Comparison of ENCODE assay signal across 10 cellular contexts in the genomic region with DNA sequence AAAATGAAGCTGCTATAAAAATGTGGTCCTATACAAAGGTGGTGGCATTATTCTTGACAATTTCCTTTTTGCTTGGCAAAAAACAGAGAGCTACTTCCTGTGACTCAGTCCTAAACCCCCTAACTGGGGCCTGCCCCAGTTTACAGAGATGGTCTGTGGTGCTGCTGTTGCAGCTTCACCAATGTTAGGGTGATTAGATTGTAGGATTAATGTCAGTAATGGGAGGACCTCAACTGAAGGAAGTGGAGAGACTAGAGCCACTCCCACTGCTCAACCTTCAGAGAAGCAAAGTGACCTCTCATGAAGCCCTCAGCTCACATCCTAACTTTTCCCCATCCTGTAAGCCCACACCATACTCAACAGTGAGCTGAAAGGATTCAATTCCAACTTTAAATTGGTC. TPM values are rescaled to one million over a fixed set of nuclear protein-coding genes. Genes with fewer than 3 reads are reported as not detected.
DNase-seq lines count a peak whose midpoint lies in the region; ATAC-seq and TF ChIP-seq lines count a peak whose summit lies in the region.
"Had no signal": no experiment of that assay in that cellular context is flagged by ENCODE, and none has a peak within 500 bp of the region (broad histone marks: within the 10 kb centered on the region; RNA-seq: fewer than 3 reads in every experiment).

No MANE protein-coding gene starts in this region.

- H2BK12ac ChIP-seq in H9 (ENCODE audit: insufficient read length, low read depth, low read length) = no peak overlapping the region

- H3K27me3 Mint-ChIP-seq in H9 (ENCODE audit: low read depth) = peaks cover 5% of the 10 kb centered on the region
- no peaks in the 10 kb centered on the region for H3K27me3 Mint-ChIP-seq in central memory CD8-positive, alpha-beta T cell

- no peak overlapping the region for H2BK20ac ChIP-seq in H9 (ENCODE audit: low read depth, low read length, poor library complexity, severe bottlenecking)

- H4K91ac ChIP-seq in H9 (ENCODE audit: insufficient read length, low read depth, low read length) = no peak overlapping the region

- ATAC-seq in central memory CD8-positive, alpha-beta T cell (replicated peaks; ENCODE audit: extremely low read depth, poor library complexity, severe bottlenecking) = peak; percentile 8
- ATAC-seq in sciatic nerve (no peak), GM18519 (IDR thresholded peaks at IDR 0.05; ENCODE audit: low FRiP score, unreplicated experiment) (no peak)

- H4K20me1 ChIP-seq in H9 (ENCODE audit: control insufficient read depth, insufficient read depth, insufficient read length) = no peaks in the 10 kb centered on the region

- no peak overlapping the region for H3K4me2 ChIP-seq in H9 (ENCODE audit: insufficient read depth, insufficient read length, low read length)

- peaks cover 5% of the 10 kb centered on the region; the same call in 1 of the 2 replicates for H3K4me1 ChIP-seq in H9 (ENCODE audit: insufficient read depth, low read length)

- H3K79me2 ChIP-seq in H9 (ENCODE audit: insufficient read depth, low read length) = no peaks in the 10 kb centered on the region

- H3K27me3 ChIP-seq in H9 (ENCODE audit: insufficient read depth, low read length) = no peaks in the 10 kb centered on the region; the same call in 1 of the 2 replicates

- H3K18ac ChIP-seq in H9 (ENCODE audit: insufficient read length, low read depth, low read length) = no peak overlapping the region

- TF ChIP-seq CTCF in H9 (conservative IDR thresholded peaks at IDR 0.05) = no peak

- peaks cover 32 to 41% of the 10 kb centered on the region in 2 experiments for H3K4me1 Mint-ChIP-seq in H9
- H3K4me1 Mint-ChIP-seq in central memory CD8-positive, alpha-beta T cell = peaks cover 52% of the 10 kb centered on the region

- no peaks in the 10 kb centered on the region for H3K79me1 ChIP-seq in H9 (ENCODE audit: insufficient read depth, low read depth, low read length, poor library complexity, severe bottlenecking)

- H3K14ac ChIP-seq in H9 (ENCODE audit: insufficient read depth, low read length) = no peak overlapping the region

- no peak overlapping the region for H2BK120ac ChIP-seq in H9 (ENCODE audit: low read depth, low read length, poor library complexity, severe bottlenecking)

- H2AK5ac ChIP-seq in H9 (ENCODE audit: insufficient read length, low read length) = no peak overlapping the region

- no peak overlapping the region for H2BK5ac ChIP-seq in H9 (ENCODE audit: insufficient read length, low read length)

- H2AFZ ChIP-seq in H9 (ENCODE audit: low read length) = no peak overlapping the region

- intact Hi-C loops in sciatic nerve (cut with DNase I) = loop anchor here (5.0 kb wide), 1 partner anchor 35 kb away; the partner anchor contains the start of gene S100A2
- intact Hi-C loops in head of caudate nucleus (cut with DNase I) = no loop called here

- H3K23ac ChIP-seq in H9 (ENCODE audit: insufficient read length, low read depth, low read length) = no peak overlapping the region

- no peaks in the 10 kb centered on the region for H3K23me2 ChIP-seq in H9 (ENCODE audit: insufficient read length, low read depth, low read length, poor library complexity, severe bottlenecking)

- H4K5ac ChIP-seq in H9 (ENCODE audit: insufficient read length, low read depth, low read length) = no peak overlapping the region

- H3K9ac ChIP-seq in H9 (ENCODE audit: extremely low read depth, insufficient read length, low read length) = no peak overlapping the region

- no peak overlapping the region for H3K27ac Mint-ChIP-seq in H9
- H3K27ac Mint-ChIP-seq in central memory CD8-positive, alpha-beta T cell (ENCODE audit: low read depth) = peak overlapping the region; percentile 93

- H3K9me3 ChIP-seq in H9 (ENCODE audit: control insufficient read depth, low read depth, low read length) = no peaks in the 10 kb centered on the region

- H3K27ac ChIP-seq in H9 (ENCODE audit: insufficient read length, low read depth, low read length) = no peak overlapping the region
- H3K27ac ChIP-seq: HL-60 had no signal

- no peak overlapping the region for H4K8ac ChIP-seq in H9 (replicated peaks; ENCODE audit: insufficient read length, low read depth, low read length)

- no peaks in the 10 kb centered on the region for H3K36me3 Mint-ChIP-seq in H9 (ENCODE audit: insufficient read depth in 1 of 3, low read depth in 3 of 3)
- H3K36me3 Mint-ChIP-seq in central memory CD8-positive, alpha-beta T cell (ENCODE audit: insufficient read depth) = peaks cover 18% of the 10 kb centered on the region

- peak overlapping the region; percentile 60 to 72; a peak in 4 of 5 replicates for H3K4me3 Mint-ChIP-seq in H9
- peak overlapping the region; percentile 91 for H3K4me3 Mint-ChIP-seq in central memory CD8-positive, alpha-beta T cell

- no peak overlapping the region for H3T11ph ChIP-seq in H9 (ENCODE audit: low read length)

- H2BK15ac ChIP-seq in H9 (ENCODE audit: low read depth, low read length) = no peak overlapping the region

- no peak overlapping the region for H3K56ac ChIP-seq in H9 (ENCODE audit: insufficient read length, low read depth, low read length)

- H3K9me3 Mint-ChIP-seq in H9 = no peaks in the 10 kb centered on the region
- H3K9me3 Mint-ChIP-seq in central memory CD8-positive, alpha-beta T cell = no peaks in the 10 kb centered on the region

- DNase-seq in H9 = no peak
- peak; percentile 61 for DNase-seq in RPMI8226
- no peak for DNase-seq in central memory CD8-positive, alpha-beta T cell (ENCODE audit: low spot score in 2 of 2)
- DNase-seq in sciatic nerve (ENCODE audit: low spot score) = peak; percentile 9
- no peak for DNase-seq in NCI-H510A treated with DMSO at 0.1 percent for 48 hours (lab: John Stamatoyannopoulos, UW)
- DNase-seq in effector CD8-positive, alpha-beta T cell (lab: John Stamatoyannopoulos, UW) = no peak
- no peak for DNase-seq in head of caudate nucleus

- H3K4ac ChIP-seq in H9 (ENCODE audit: low read depth, low read length) = no peak overlapping the region

RNA-seq across cellular contexts. Expression of gene S100A6, which starts 3.6 kb away (rescaled TPM):
- total RNA-seq in H9 (2021) (not detected in 2 replicates), sciatic nerve (1,022 TPM)

RNA-seq across cellular contexts. Expression of gene S100A5, which starts 8.6 kb away (rescaled TPM):
- total RNA-seq in H9 (2021) = not detected in 2 replicates
- total RNA-seq in sciatic nerve = not detected
- total RNA-seq: mucosa of gallbladder had no signal

RNA-seq across cellular contexts. Expression of gene S100A4, which starts 13.4 kb away (rescaled TPM):
- 9.0 and 9.3 TPM in 2 replicates for total RNA-seq in H9 (2021)
- total RNA-seq in sciatic nerve = 258 TPM

RNA-seq across cellular contexts. Expression of gene S100A3, which starts 16.9 kb away (rescaled TPM):
- not detected in 2 replicates for total RNA-seq in H9 (2021)
- not detected for total RNA-seq in sciatic nerve
- total RNA-seq: mucosa of gallbladder had no signal

RNA-seq across cellular contexts. Expression of gene S100A2, which starts 33.5 kb away (rescaled TPM):
- total RNA-seq in H9 (2021) (0.57 and 0.92 TPM in 2 replicates), sciatic nerve (3.5 TPM)

Comparison
In these comparisons a context has a peak if more than half of its experiments do, and no peak if none do; other contexts are left out.
1. DNase-seq: peak in RPMI8226 (single experiment) and sciatic nerve (single experiment); none in H9 (single experiment), central memory CD8-positive, alpha-beta T cell (0 of 2), NCI-H510A treated with DMSO at 0.1 percent for 48 hours (single experiment), effector CD8-positive, alpha-beta T cell (single experiment) and head of caudate nucleus (0 of 42).
2. RNA of gene S100A6, which starts 3.6 kb away (total RNA-seq): 1,022 TPM in sciatic nerve (single experiment); not detected in H9; every median in the first group is over 100 times any median in the second.
3. RNA of gene S100A4, which starts 13.4 kb away (total RNA-seq): 258 TPM in sciatic nerve (single experiment); 9.0 to 9.3 TPM in H9; every median in the first group is over 10 times any median in the second.